In the genomic region with DNA sequence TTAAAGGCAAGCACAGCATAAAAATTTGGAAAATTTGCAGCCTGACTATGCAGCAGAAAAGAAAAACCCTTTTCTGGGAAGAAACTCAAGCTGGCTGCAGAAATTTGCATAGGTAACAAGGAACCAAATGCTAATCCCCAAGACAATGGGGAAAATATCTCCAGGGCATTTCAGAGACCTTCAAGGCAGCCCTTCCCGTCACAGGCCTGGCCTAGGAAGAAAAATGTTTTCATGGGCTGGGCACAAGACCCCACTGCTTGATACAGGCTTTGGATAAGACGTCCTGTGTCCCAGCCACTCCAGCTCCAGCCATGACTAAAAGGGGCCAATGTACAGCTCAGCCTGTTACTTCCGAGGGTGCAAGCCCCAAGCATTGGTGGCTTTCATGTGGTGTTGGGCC, we compare ENCODE assay signal across 1 cellular context.
TF ChIP-seq lines count a peak whose summit lies in the region.

No MANE protein-coding gene starts in this region.

TF ChIP-seq in GM23338, 12 proteins besides CTCF, POLR2A, EP300 and RAD21:
- TF ChIP-seq, protein P1, sequence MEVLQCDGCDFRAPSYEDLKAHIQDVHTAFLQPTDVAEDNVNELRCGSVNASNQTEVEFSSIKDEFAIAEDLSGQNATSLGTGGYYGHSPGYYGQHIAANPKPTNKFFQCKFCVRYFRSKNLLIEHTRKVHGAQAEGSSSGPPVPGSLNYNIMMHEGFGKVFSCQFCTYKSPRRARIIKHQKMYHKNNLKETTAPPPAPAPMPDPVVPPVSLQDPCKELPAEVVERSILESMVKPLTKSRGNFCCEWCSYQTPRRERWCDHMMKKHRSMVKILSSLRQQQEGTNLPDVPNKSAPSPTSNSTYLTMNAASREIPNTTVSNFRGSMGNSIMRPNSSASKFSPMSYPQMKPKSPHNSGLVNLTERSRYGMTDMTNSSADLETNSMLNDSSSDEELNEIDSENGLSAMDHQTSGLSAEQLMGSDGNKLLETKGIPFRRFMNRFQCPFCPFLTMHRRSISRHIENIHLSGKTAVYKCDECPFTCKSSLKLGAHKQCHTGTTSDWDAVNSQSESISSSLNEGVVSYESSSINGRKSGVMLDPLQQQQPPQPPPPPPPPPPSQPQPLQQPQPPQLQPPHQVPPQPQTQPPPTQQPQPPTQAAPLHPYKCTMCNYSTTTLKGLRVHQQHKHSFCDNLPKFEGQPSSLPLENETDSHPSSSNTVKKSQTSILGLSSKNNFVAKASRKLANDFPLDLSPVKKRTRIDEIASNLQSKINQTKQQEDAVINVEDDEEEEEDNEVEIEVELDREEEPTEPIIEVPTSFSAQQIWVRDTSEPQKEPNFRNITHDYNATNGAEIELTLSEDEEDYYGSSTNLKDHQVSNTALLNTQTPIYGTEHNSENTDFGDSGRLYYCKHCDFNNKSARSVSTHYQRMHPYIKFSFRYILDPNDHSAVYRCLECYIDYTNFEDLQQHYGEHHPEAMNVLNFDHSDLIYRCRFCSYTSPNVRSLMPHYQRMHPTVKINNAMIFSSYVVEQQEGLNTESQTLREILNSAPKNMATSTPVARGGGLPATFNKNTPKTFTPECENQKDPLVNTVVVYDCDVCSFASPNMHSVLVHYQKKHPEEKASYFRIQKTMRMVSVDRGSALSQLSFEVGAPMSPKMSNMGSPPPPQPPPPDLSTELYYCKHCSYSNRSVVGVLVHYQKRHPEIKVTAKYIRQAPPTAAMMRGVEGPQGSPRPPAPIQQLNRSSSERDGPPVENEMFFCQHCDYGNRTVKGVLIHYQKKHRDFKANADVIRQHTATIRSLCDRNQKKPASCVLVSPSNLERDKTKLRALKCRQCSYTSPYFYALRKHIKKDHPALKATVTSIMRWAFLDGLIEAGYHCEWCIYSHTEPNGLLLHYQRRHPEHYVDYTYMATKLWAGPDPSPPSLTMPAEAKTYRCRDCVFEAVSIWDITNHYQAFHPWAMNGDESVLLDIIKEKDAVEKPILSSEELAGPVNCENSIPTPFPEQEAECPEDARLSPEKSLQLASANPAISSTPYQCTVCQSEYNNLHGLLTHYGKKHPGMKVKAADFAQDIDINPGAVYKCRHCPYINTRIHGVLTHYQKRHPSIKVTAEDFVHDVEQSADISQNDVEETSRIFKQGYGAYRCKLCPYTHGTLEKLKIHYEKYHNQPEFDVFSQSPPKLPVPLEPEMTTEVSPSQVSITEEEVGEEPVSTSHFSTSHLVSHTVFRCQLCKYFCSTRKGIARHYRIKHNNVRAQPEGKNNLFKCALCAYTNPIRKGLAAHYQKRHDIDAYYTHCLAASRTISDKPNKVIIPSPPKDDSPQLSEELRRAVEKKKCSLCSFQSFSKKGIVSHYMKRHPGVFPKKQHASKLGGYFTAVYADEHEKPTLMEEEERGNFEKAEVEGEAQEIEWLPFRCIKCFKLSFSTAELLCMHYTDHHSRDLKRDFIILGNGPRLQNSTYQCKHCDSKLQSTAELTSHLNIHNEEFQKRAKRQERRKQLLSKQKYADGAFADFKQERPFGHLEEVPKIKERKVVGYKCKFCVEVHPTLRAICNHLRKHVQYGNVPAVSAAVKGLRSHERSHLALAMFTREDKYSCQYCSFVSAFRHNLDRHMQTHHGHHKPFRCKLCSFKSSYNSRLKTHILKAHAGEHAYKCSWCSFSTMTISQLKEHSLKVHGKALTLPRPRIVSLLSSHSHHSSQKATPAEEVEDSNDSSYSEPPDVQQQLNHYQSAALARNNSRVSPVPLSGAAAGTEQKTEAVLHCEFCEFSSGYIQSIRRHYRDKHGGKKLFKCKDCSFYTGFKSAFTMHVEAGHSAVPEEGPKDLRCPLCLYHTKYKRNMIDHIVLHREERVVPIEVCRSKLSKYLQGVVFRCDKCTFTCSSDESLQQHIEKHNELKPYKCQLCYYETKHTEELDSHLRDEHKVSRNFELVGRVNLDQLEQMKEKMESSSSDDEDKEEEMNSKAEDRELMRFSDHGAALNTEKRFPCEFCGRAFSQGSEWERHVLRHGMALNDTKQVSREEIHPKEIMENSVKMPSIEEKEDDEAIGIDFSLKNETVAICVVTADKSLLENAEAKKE (CRISPR knock-in tag; IDR thresholded peaks at IDR 0.05), result 0 out of 2 replicates have a peak, but pooled peaks have one; percentile 3
- TF ChIP-seq, protein P2, sequence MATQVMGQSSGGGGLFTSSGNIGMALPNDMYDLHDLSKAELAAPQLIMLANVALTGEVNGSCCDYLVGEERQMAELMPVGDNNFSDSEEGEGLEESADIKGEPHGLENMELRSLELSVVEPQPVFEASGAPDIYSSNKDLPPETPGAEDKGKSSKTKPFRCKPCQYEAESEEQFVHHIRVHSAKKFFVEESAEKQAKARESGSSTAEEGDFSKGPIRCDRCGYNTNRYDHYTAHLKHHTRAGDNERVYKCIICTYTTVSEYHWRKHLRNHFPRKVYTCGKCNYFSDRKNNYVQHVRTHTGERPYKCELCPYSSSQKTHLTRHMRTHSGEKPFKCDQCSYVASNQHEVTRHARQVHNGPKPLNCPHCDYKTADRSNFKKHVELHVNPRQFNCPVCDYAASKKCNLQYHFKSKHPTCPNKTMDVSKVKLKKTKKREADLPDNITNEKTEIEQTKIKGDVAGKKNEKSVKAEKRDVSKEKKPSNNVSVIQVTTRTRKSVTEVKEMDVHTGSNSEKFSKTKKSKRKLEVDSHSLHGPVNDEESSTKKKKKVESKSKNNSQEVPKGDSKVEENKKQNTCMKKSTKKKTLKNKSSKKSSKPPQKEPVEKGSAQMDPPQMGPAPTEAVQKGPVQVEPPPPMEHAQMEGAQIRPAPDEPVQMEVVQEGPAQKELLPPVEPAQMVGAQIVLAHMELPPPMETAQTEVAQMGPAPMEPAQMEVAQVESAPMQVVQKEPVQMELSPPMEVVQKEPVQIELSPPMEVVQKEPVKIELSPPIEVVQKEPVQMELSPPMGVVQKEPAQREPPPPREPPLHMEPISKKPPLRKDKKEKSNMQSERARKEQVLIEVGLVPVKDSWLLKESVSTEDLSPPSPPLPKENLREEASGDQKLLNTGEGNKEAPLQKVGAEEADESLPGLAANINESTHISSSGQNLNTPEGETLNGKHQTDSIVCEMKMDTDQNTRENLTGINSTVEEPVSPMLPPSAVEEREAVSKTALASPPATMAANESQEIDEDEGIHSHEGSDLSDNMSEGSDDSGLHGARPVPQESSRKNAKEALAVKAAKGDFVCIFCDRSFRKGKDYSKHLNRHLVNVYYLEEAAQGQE (IDR thresholded peaks at IDR 0.05; ENCODE audit: unreplicated experiment), result no peak
